In genomic region chr20:43840382-43841070, GRCh38 we compare ENCODE assay signal across 8 cellular contexts.
DNase-seq lines count a peak whose midpoint lies in the region; TF ChIP-seq lines count a peak whose summit lies in the region.

No MANE protein-coding gene starts in this region.

- peak; percentile 70 for TF ChIP-seq CTCF in NB4 (IDR thresholded peaks at IDR 0.05; ENCODE audit: low read depth, low read length)

- no peaks in the 10 kb centered on the region for H3K9me3 Mint-ChIP-seq in immature natural killer cell

- DNase-seq in NCI-H82 (lab: John Stamatoyannopoulos, UW) (peak; percentile 47), NCI-H82 treated with DMSO at 0.1 percent for 48 hours (lab: John Stamatoyannopoulos, UW; ENCODE audit: unreplicated experiment) (no peak), NB4 (ENCODE audit: low read depth) (peak; percentile 72), immature natural killer cell (peak in 2 of 3 donors; percentile 12 to 30), NCI-H2107 treated with DMSO at 0.1 percent for 48 hours (lab: John Stamatoyannopoulos, UW; ENCODE audit: unreplicated experiment) (no peak), C1 segment of cervical spinal cord (lab: John Stamatoyannopoulos, UW) (no peak), hypothalamus (lab: John Stamatoyannopoulos, UW) (no peak)
- peak; percentile 59 for DNase-seq in activated CD8-positive, alpha-beta memory T cell treated with anti-CD3 and anti-CD28 coated beads, Interleukin-2, amount 50 U/mL, for 48 hours

- peaks cover 9 to 13% (median 12%) of the 10 kb centered on the region in 3 donors for H3K27me3 Mint-ChIP-seq in immature natural killer cell (ENCODE audit: low read depth in 3 of 3)

- H3K27ac Mint-ChIP-seq in immature natural killer cell: no peak overlapping the region

- H3K4me3 Mint-ChIP-seq in immature natural killer cell: peak overlapping the region in 1 of 5 donors; percentile 6

- no peak for TF ChIP-seq POLR2A in NB4 (IDR thresholded peaks at IDR 0.05; ENCODE audit: extremely low read depth, insufficient read length)

- H3K4me3 ChIP-seq in NB4 (ENCODE audit: low read depth, low read length): no peak overlapping the region

- H3K4me1 Mint-ChIP-seq in immature natural killer cell: peaks cover 19 to 32% of the 10 kb centered on the region in 2 donors

- no peaks in the 10 kb centered on the region for H3K36me3 Mint-ChIP-seq in immature natural killer cell

Comparison
In these comparisons a context has a peak if more than half of its experiments do, and no peak if none do; other contexts are left out.
1. DNase-seq: peak in NCI-H82 (single experiment), NB4 (single experiment), activated CD8-positive, alpha-beta memory T cell treated with anti-CD3 and anti-CD28 coated beads, Interleukin-2, amount 50 U/mL, for 48 hours (single experiment) and immature natural killer cell (2 of 3); none in NCI-H82 treated with DMSO at 0.1 percent for 48 hours (single experiment), NCI-H2107 treated with DMSO at 0.1 percent for 48 hours (single experiment), C1 segment of cervical spinal cord (0 of 14) and hypothalamus (0 of 51).